ENCODE assay signal across 21 cellular contexts in genomic region chr2:173553589-173553988, GRCh38.
DNase-seq lines count a peak whose midpoint lies in the region; ATAC-seq and TF ChIP-seq lines count a peak whose summit lies in the region.
"Had no signal": no experiment of that assay in that cellular context is flagged by ENCODE, and none has a peak within 500 bp of the region (broad histone marks: within the 10 kb centered on the region; RNA-seq: fewer than 3 reads in every experiment).

No MANE protein-coding gene starts in this region.

- TF ChIP-seq EP300 in SK-N-SH (IDR thresholded peaks at IDR 0.05; ENCODE audit: borderline replicate concordance in 1 of 2, low read depth in 1 of 2, low read length in 1 of 2): no peak; a peak in 1 of 4 replicates

- H4K20me1 ChIP-seq in SK-N-SH (ENCODE audit: insufficient read depth): no peaks in the 10 kb centered on the region

- no peak for TF ChIP-seq POLR2A in vagina (IDR thresholded peaks at IDR 0.05)

- H3K4me3 ChIP-seq in SK-N-SH (ENCODE audit: low read depth in 2 of 2, low read length in 1 of 2) (no peak overlapping the region), fibroblast of villous mesenchyme (ENCODE audit: low read depth, low read length) (no peak overlapping the region), vagina (no peak overlapping the region)
- H3K4me3 ChIP-seq: tibial artery had no signal

- DNase-seq in GM04504 (ENCODE audit: low read depth) (peak; percentile 25), SK-N-SH (no peak), fibroblast of villous mesenchyme (ENCODE audit: low read depth) (peak; percentile 34), vagina (ENCODE audit: extremely low spot score in 2 of 2) (no peak)
- no peak for DNase-seq in stimulated activated CD4-positive, alpha-beta T cell treated with anti-CD3 and anti-CD28 coated beads, Interleukin-4, amount 100 ng/mL, for 24 hours
- DNase-seq: activated CD4-positive, alpha-beta T cell treated with anti-CD3 and anti-CD28 coated beads, Interleukin-2, amount 50 U/mL, for 4 hours; activated naive CD4-positive, alpha-beta T cell treated with Interleukin-2 at 50 U/mL for 16 hours; effector memory CD8-positive, alpha-beta T cell; foreskin keratinocyte; hippocampal formation; Karpas-422; NCI-H1105; NCI-H526; stimulated activated CD4-positive, alpha-beta T cell treated with anti-CD3 and anti-CD28 coated beads, Interleukin-1b, Interleukin-23, amount 100 ng/mL, for 48 hours; stimulated activated naive CD8-positive, alpha-beta T cell treated with anti-CD3 and anti-CD28 coated beads, Interleukin-15, Interleukin-2, amounts not matched to agents 100 U/mL and 50 U/mL, for 24 hours; tibial artery had no signal

- POLR2A ChIA-PET in SK-N-SH (lab: Yijun Ruan, JAX): no interaction called here

- no peak overlapping the region for H3K9ac ChIP-seq in SK-N-SH

- TF ChIP-seq CTCF in SK-N-SH (IDR thresholded peaks at IDR 0.05) (no peak), fibroblast of villous mesenchyme (IDR thresholded peaks at IDR 0.05; ENCODE audit: insufficient read depth, low read depth, low read length) (no peak), vagina (IDR thresholded peaks at IDR 0.05) (no peak)

- peaks cover 3 to 4% of the 10 kb centered on the region in 2 experiments; a peak in 2 of 4 replicates for H3K4me1 ChIP-seq in SK-N-SH (ENCODE audit: control insufficient read depth in 1 of 2, insufficient read depth in 2 of 2, low read depth in 1 of 2, low read length in 1 of 2)
- H3K4me1 ChIP-seq in vagina: no peaks in the 10 kb centered on the region
- H3K4me1 ChIP-seq: foreskin keratinocyte had no signal

- H3K79me2 ChIP-seq in SK-N-SH (ENCODE audit: insufficient read depth): no peaks in the 10 kb centered on the region

- ATAC-seq in GM21367 (IDR thresholded peaks at IDR 0.05; ENCODE audit: unreplicated experiment) (no peak), GM21723 (IDR thresholded peaks at IDR 0.05; ENCODE audit: unreplicated experiment) (no peak)
- ATAC-seq: effector memory CD8-positive, alpha-beta T cell; foreskin keratinocyte; natural killer cell treated with Interleukin-12 subunit alpha and Interleukin-12 subunit beta and Interleukin-15 and Interleukin-18, amount 100 ng/mL, for 72 hours; Right ventricle myocardium inferior; stimulated activated naive CD8-positive, alpha-beta T cell treated with anti-CD3 and anti-CD28 coated beads, Interleukin-15, Interleukin-2, amounts not matched to agents 100 U/mL and 50 U/mL, for 24 hours had no signal

- H3F3A ChIP-seq in SK-N-SH (replicated peaks; ENCODE audit: insufficient read depth): peaks cover 8% of the 10 kb centered on the region

- intact Hi-C loops in vagina (cut with DNase I): no loop called here

- 40% methylated on average over 6 of the region's 6 CpGs for WGBS in SK-N-SH (ENCODE audit: low lambda C conversion rate)

- CTCF ChIA-PET in SK-N-SH (lab: Yijun Ruan, JAX): no interaction called here

- no peaks in the 10 kb centered on the region for H3K36me3 ChIP-seq in SK-N-SH (replicated peaks in 1 of 2; ENCODE audit: control insufficient read depth in 1 of 2, insufficient read depth in 2 of 2, low read length in 1 of 2)
- H3K36me3 ChIP-seq in vagina: no peaks in the 10 kb centered on the region
- H3K36me3 ChIP-seq: tibial artery had no signal

- no peak overlapping the region for H2AFZ ChIP-seq in SK-N-SH (ENCODE audit: low read depth)

- no peak overlapping the region for H3K4me2 ChIP-seq in SK-N-SH

- H3K27ac ChIP-seq in SK-N-SH (ENCODE audit: low read depth in 2 of 2, low read length in 1 of 2) (no peak overlapping the region), vagina (no peak overlapping the region)
- H3K27ac ChIP-seq: C4-2B, foreskin keratinocyte, tibial artery had no signal

- H3K27me3 ChIP-seq in SK-N-SH (ENCODE audit: insufficient read depth): no peaks in the 10 kb centered on the region
- H3K27me3 ChIP-seq in vagina: no peaks in the 10 kb centered on the region

- H3K9me3 ChIP-seq in SK-N-SH: no peaks in the 10 kb centered on the region
- H3K9me3 ChIP-seq in vagina: no peaks in the 10 kb centered on the region
- H3K9me3 ChIP-seq: tibial artery had no signal

- no peak for TF ChIP-seq RAD21 in SK-N-SH (IDR thresholded peaks at IDR 0.05; ENCODE audit: low read length)

- H3K9me2 ChIP-seq in SK-N-SH: no peaks in the 10 kb centered on the region

TF ChIP-seq in SK-N-SH, 30 proteins besides CTCF, POLR2A, EP300 and RAD21:
- TF ChIP-seq FOXM1 (IDR thresholded peaks at IDR 0.05; ENCODE audit: low read depth) (no peak), TCF12 (IDR thresholded peaks at IDR 0.05) (peak; percentile 85), NFIC (IDR thresholded peaks at IDR 0.05; ENCODE audit: borderline replicate concordance) (no peak)

Comparison
In these comparisons a context has a peak if more than half of its experiments do, and no peak if none do; other contexts are left out.
1. DNase-seq: peak in GM04504 (single experiment) and fibroblast of villous mesenchyme (single experiment); none in SK-N-SH (single experiment), vagina (0 of 2) and stimulated activated CD4-positive, alpha-beta T cell treated with anti-CD3 and anti-CD28 coated beads, Interleukin-4, amount 100 ng/mL, for 24 hours (single experiment).